ENCODE assay signal across 21 cellular contexts in genomic region chr9:133882849-133883248, GRCh38.
A peak's percentile ranks its signal among the peaks of the same experiment; 100 is the strongest.
DNase-seq lines count a peak whose midpoint lies in the region; ATAC-seq and TF ChIP-seq lines count a peak whose summit lies in the region.
"Had no signal": no experiment of that assay in that cellular context is flagged by ENCODE, and none has a peak within 500 bp of the region (broad histone marks: within the 10 kb centered on the region; RNA-seq: fewer than 3 reads in every experiment).

No MANE protein-coding gene starts in this region.

- H3K4me3 ChIP-seq in HEK293 (ENCODE audit: low read depth, low read length) (no peak overlapping the region), esophagus squamous epithelium (no peak overlapping the region), GM23248 (no peak overlapping the region)
- H3K4me3 ChIP-seq: heart left ventricle, lung, uterus had no signal

- WGBS in esophagus squamous epithelium, 2 donors = 55 to 58% methylated on average over 3 to 4 of the region's 5 CpGs
- 78 to 79% methylated on average over 4 to 5 of the region's 5 CpGs for WGBS in GM23248 (ENCODE audit: low coverage in 1 of 2, low lambda C conversion rate in 2 of 2, missing lambda C conversion rate in 2 of 2), 2 experiments

- H3K9me2 ChIP-seq in GM23248 (ENCODE audit: insufficient read depth) = no peaks in the 10 kb centered on the region

- H3K4me3 Mint-ChIP-seq in osteocyte (ENCODE audit: unreplicated experiment) = no peak overlapping the region
- H3K4me3 Mint-ChIP-seq in activated naive CD8-positive, alpha-beta T cell treated with anti-CD3 and anti-CD28 coated beads for 36 hours = no peak overlapping the region
- H3K4me3 Mint-ChIP-seq in activated CD8-positive, alpha-beta T cell treated with anti-CD3 and anti-CD28 coated beads for 36 hours = no peak overlapping the region
- H3K4me3 Mint-ChIP-seq: effector memory CD8-positive, alpha-beta T cell; immature natural killer cell; natural killer cell; stimulated activated memory B cell treated with anti-CD40 and anti-IgM and Interleukin-4, amounts not matched to agents 10 μg/mL and 1 μg/mL and 100 μg/mL, for 72 hours had no signal

- H3K36me3 Mint-ChIP-seq in osteocyte (ENCODE audit: unreplicated experiment) = no peaks in the 10 kb centered on the region
- H3K36me3 Mint-ChIP-seq in activated naive CD8-positive, alpha-beta T cell treated with anti-CD3 and anti-CD28 coated beads for 36 hours = no peaks in the 10 kb centered on the region
- no peaks in the 10 kb centered on the region for H3K36me3 Mint-ChIP-seq in activated CD8-positive, alpha-beta T cell treated with anti-CD3 and anti-CD28 coated beads for 36 hours (ENCODE audit: low read depth)
- H3K36me3 Mint-ChIP-seq: immature natural killer cell, natural killer cell had no signal

- H3K9me3 ChIP-seq in HEK293 (ENCODE audit: control insufficient read depth, insufficient read depth, low read depth, low read length) = no peaks in the 10 kb centered on the region
- no peaks in the 10 kb centered on the region for H3K9me3 ChIP-seq in esophagus squamous epithelium
- no peaks in the 10 kb centered on the region for H3K9me3 ChIP-seq in GM23248 (ENCODE audit: low read depth)
- H3K9me3 ChIP-seq: heart left ventricle, uterus had no signal

- H4K20me1 ChIP-seq in GM23248 (ENCODE audit: insufficient read depth) = no peaks in the 10 kb centered on the region

- CTCF ChIA-PET in HEK293 (lab: Yijun Ruan, JAX) = interaction anchor here (0.6 kb wide), 2 partner anchors 21 to 41 kb away, joined by 3 read pairs; no protein-coding TSS in a partner anchor
- CTCF ChIA-PET in activated CD8-positive, alpha-beta T cell treated with anti-CD3 and anti-CD28 coated beads for 36 hours (lab: Charles Lee) = no interaction called here

- H3K9me3 Mint-ChIP-seq in osteocyte (ENCODE audit: unreplicated experiment) = no peaks in the 10 kb centered on the region
- no peaks in the 10 kb centered on the region for H3K9me3 Mint-ChIP-seq in activated naive CD8-positive, alpha-beta T cell treated with anti-CD3 and anti-CD28 coated beads for 36 hours
- H3K9me3 Mint-ChIP-seq in activated CD8-positive, alpha-beta T cell treated with anti-CD3 and anti-CD28 coated beads for 36 hours = no peaks in the 10 kb centered on the region
- H3K9me3 Mint-ChIP-seq: effector memory CD8-positive, alpha-beta T cell; immature natural killer cell; natural killer cell; stimulated activated memory B cell treated with anti-CD40 and anti-IgM and Interleukin-4, amounts not matched to agents 10 μg/mL and 1 μg/mL and 100 μg/mL, for 72 hours had no signal

- TF ChIP-seq CTCF in HEK293 (tag by site-specific recombination; IDR thresholded peaks at IDR 0.05) (no peak), esophagus squamous epithelium (IDR thresholded peaks at IDR 0.05) (no peak), osteocyte (IDR thresholded peaks at IDR 0.05) (no peak)
- no peak for TF ChIP-seq CTCF in activated CD8-positive, alpha-beta T cell treated with anti-CD3 and anti-CD28 coated beads for 36 hours (IDR thresholded peaks at IDR 0.05)

- H3K27me3 ChIP-seq in esophagus squamous epithelium (peaks cover 0 to 7% (median 0%) of the 10 kb centered on the region in 4 donors), GM23248 (replicated peaks; ENCODE audit: insufficient read depth) (no peaks in the 10 kb centered on the region)
- H3K27me3 ChIP-seq: heart left ventricle, uterus had no signal

- H3K27ac Mint-ChIP-seq in osteocyte (ENCODE audit: unreplicated experiment) = peak overlapping the region; percentile 16
- no peak overlapping the region for H3K27ac Mint-ChIP-seq in activated naive CD8-positive, alpha-beta T cell treated with anti-CD3 and anti-CD28 coated beads for 36 hours
- H3K27ac Mint-ChIP-seq in activated CD8-positive, alpha-beta T cell treated with anti-CD3 and anti-CD28 coated beads for 36 hours = no peak overlapping the region
- H3K27ac Mint-ChIP-seq: effector memory CD8-positive, alpha-beta T cell; natural killer cell had no signal

- peaks cover 50% of the 10 kb centered on the region for H3K79me2 ChIP-seq in GM23248 (ENCODE audit: insufficient read depth)

- intact Hi-C loops in esophagus squamous epithelium (cut with DNase I) = no loop called here
- intact Hi-C loops in activated CD8-positive, alpha-beta T cell treated with anti-CD3 and anti-CD28 coated beads for 36 hours (cut with micrococcal nuclease) = no loop called here

- no peaks in the 10 kb centered on the region for H3K27me3 Mint-ChIP-seq in osteocyte (ENCODE audit: unreplicated experiment)
- no peaks in the 10 kb centered on the region for H3K27me3 Mint-ChIP-seq in activated naive CD8-positive, alpha-beta T cell treated with anti-CD3 and anti-CD28 coated beads for 36 hours
- no peaks in the 10 kb centered on the region for H3K27me3 Mint-ChIP-seq in activated CD8-positive, alpha-beta T cell treated with anti-CD3 and anti-CD28 coated beads for 36 hours
- H3K27me3 Mint-ChIP-seq: effector memory CD8-positive, alpha-beta T cell; stimulated activated memory B cell treated with anti-CD40 and anti-IgM and Interleukin-4, amounts not matched to agents 10 μg/mL and 1 μg/mL and 100 μg/mL, for 72 hours had no signal

- H2AFZ ChIP-seq in GM23248 = no peak overlapping the region

- ATAC-seq in activated CD8-positive, alpha-beta T cell treated with anti-CD3 and anti-CD28 coated beads for 36 hours = no peak
- ATAC-seq: effector memory CD8-positive, alpha-beta T cell; heart left ventricle; natural killer cell; stimulated activated memory B cell treated with anti-CD40 and anti-IgM and Interleukin-4, amounts not matched to agents 10 μg/mL and 1 μg/mL and 100 μg/mL, for 72 hours had no signal

- H3K4me1 ChIP-seq in HEK293 (ENCODE audit: control insufficient read depth, insufficient read depth, low read length) (no peaks in the 10 kb centered on the region), esophagus squamous epithelium (peaks cover 8 to 38% (median 15%) of the 10 kb centered on the region in 3 donors), GM23248 (ENCODE audit: insufficient read depth) (no peaks in the 10 kb centered on the region)
- H3K4me1 ChIP-seq: uterus had no signal

- peak; percentile 58 for DNase-seq in NCI-H69 (lab: John Stamatoyannopoulos, UW)
- no peak for DNase-seq in esophagus squamous epithelium (lab: John Stamatoyannopoulos, UW)
- DNase-seq in osteocyte (ENCODE audit: extremely low spot score, unreplicated experiment) = no peak
- no peak for DNase-seq in GM23248
- no peak for DNase-seq in activated naive CD8-positive, alpha-beta T cell treated with anti-CD3 and anti-CD28 coated beads for 36 hours
- DNase-seq in HPDE6-E6E7 (ENCODE audit: extremely low spot score) = no peak
- no peak for DNase-seq in activated CD8-positive, alpha-beta T cell treated with anti-CD3 and anti-CD28 coated beads for 36 hours
- DNase-seq: activated naive CD4-positive, alpha-beta T cell; activated T-cell treated with anti-CD3 and anti-CD28 coated beads for 4 hours; effector memory CD8-positive, alpha-beta T cell; heart left ventricle; immature natural killer cell; Kasumi-1; natural killer cell; NCI-H2227 treated with DMSO at 0.1 percent for 48 hours; RPMI8226; stimulated activated CD4-positive, alpha-beta T cell treated with anti-CD3 and anti-CD28 coated beads, Interleukin-12 subunit alpha, Interleukin-12 subunit beta, amount 100 ng/mL, for 4 hours; uterus had no signal

- H3K9ac ChIP-seq in GM23248 = no peak overlapping the region

- H3K4me1 Mint-ChIP-seq in osteocyte (ENCODE audit: unreplicated experiment) = peaks cover 42% of the 10 kb centered on the region
- no peaks in the 10 kb centered on the region for H3K4me1 Mint-ChIP-seq in activated naive CD8-positive, alpha-beta T cell treated with anti-CD3 and anti-CD28 coated beads for 36 hours
- no peaks in the 10 kb centered on the region for H3K4me1 Mint-ChIP-seq in activated CD8-positive, alpha-beta T cell treated with anti-CD3 and anti-CD28 coated beads for 36 hours (ENCODE audit: low read depth)
- H3K4me1 Mint-ChIP-seq: immature natural killer cell, natural killer cell had no signal

- in situ Hi-C loops in GM23248 (cut with MboI) = no loop called here

- H3F3A ChIP-seq in GM23248 (ENCODE audit: insufficient read depth) = no peaks in the 10 kb centered on the region

- no peak for TF ChIP-seq POLR2A in esophagus squamous epithelium (IDR thresholded peaks at IDR 0.05)

- H3K36me3 ChIP-seq in HEK293 (ENCODE audit: control insufficient read depth in 2 of 2, insufficient read depth in 1 of 2, low read length in 2 of 2) (no peaks in the 10 kb centered on the region), esophagus squamous epithelium (no peaks in the 10 kb centered on the region), GM23248 (ENCODE audit: low read depth) (no peaks in the 10 kb centered on the region)
- H3K36me3 ChIP-seq: heart left ventricle, uterus had no signal

- H3K4me2 ChIP-seq in GM23248 (ENCODE audit: unreplicated experiment) = no peak overlapping the region

- POLR2A ChIA-PET in HEK293 (lab: Yijun Ruan, JAX) = no interaction called here
- POLR2A ChIA-PET in activated CD8-positive, alpha-beta T cell treated with anti-CD3 and anti-CD28 coated beads for 36 hours (lab: Charles Lee) = no interaction called here

- H3K27ac ChIP-seq in HEK293 (ENCODE audit: extremely low read depth, low read depth, low read length) = no peak overlapping the region
- H3K27ac ChIP-seq in esophagus squamous epithelium = peak overlapping the region; percentile 38 to 75 (median 55)
- no peak overlapping the region for H3K27ac ChIP-seq in GM23248
- H3K27ac ChIP-seq: heart left ventricle, uterus had no signal

TF ChIP-seq in HEK293, 187 proteins besides CTCF, POLR2A, EP300 and RAD21:
- TF ChIP-seq GLIS1 (tag by site-specific recombination; IDR thresholded peaks at IDR 0.05) = peak; percentile 73
- peak; percentile 88 for TF ChIP-seq ZIC2 (tag by site-specific recombination; IDR thresholded peaks at IDR 0.05)
- TF ChIP-seq ZNF521 (tag by site-specific recombination; IDR thresholded peaks at IDR 0.05) = no peak
- TF ChIP-seq GLIS2 (tag by site-specific recombination; IDR thresholded peaks at IDR 0.05) = peak; percentile 37; the same call in 1 of the 2 replicates
- TF ChIP-seq ZNF302 (tag by site-specific recombination; IDR thresholded peaks at IDR 0.05; ENCODE audit: low read depth) = no peak

Comparison
In these comparisons a context has a peak if more than half of its experiments do, and no peak if none do; other contexts are left out.
1. H3K27ac ChIP-seq: peak in esophagus squamous epithelium (4 of 4); none in HEK293 (single experiment) and GM23248 (single experiment).